Comparison of ENCODE assay signal across 22 cellular contexts in genomic region chr6:144311361-144311760, GRCh38. TPM values are rescaled to one million over a fixed set of nuclear protein-coding genes. Genes with fewer than 3 reads are reported as not detected.
DNase-seq lines count a peak whose midpoint lies in the region; ATAC-seq lines count a peak whose summit lies in the region.
"Had no signal": no experiment of that assay in that cellular context is flagged by ENCODE, and none has a peak within 500 bp of the region (broad histone marks: within the 10 kb centered on the region; RNA-seq: fewer than 3 reads in every experiment).

No MANE protein-coding gene starts in this region.

- H3K27me3 Mint-ChIP-seq in CD4-positive, CD25-positive, alpha-beta regulatory T cell, result no peaks in the 10 kb centered on the region
- H3K27me3 Mint-ChIP-seq in effector memory CD8-positive, alpha-beta T cell, result no peaks in the 10 kb centered on the region

- H3K79me2 ChIP-seq in Karpas-422 (ENCODE audit: low read length), result no peaks in the 10 kb centered on the region

- no peaks in the 10 kb centered on the region for H3K36me3 Mint-ChIP-seq in CD4-positive, CD25-positive, alpha-beta regulatory T cell
- no peaks in the 10 kb centered on the region for H3K36me3 Mint-ChIP-seq in effector memory CD8-positive, alpha-beta T cell (ENCODE audit: insufficient read depth)

- DNase-seq in CD4-positive, CD25-positive, alpha-beta regulatory T cell, result no peak
- DNase-seq in Karpas-422, result peak; percentile 51
- DNase-seq in effector memory CD8-positive, alpha-beta T cell, result no peak
- DNase-seq in NCI-H510A treated with DMSO at 0.1 percent for 48 hours (lab: John Stamatoyannopoulos, UW), result no peak
- DNase-seq: activated CD4-positive, CD25-positive, alpha-beta regulatory T cell treated with anti-CD3 and anti-CD28 coated beads, Interleukin-2, amount 50 U/mL, for 72 hours; amygdala; caudate nucleus; DMS79; foreskin fibroblast; immature natural killer cell; left lung; MM.1S; NCI-H1930; NCI-H345; stimulated activated naive CD4-positive, alpha-beta T cell; T-helper 9 cell; transverse colon had no signal

- no peaks in the 10 kb centered on the region for H3K36me3 ChIP-seq in CD4-positive, CD25-positive, alpha-beta regulatory T cell (ENCODE audit: control insufficient read depth, insufficient read depth, low read length)
- H3K36me3 ChIP-seq in Karpas-422 (ENCODE audit: insufficient read depth, low read length), result no peaks in the 10 kb centered on the region
- H3K36me3 ChIP-seq: HAP-1, transverse colon had no signal

- no peak overlapping the region for H3K27ac Mint-ChIP-seq in CD4-positive, CD25-positive, alpha-beta regulatory T cell
- H3K27ac Mint-ChIP-seq in effector memory CD8-positive, alpha-beta T cell, result peak overlapping the region; percentile 52 to 64

- no peak overlapping the region for H3K27ac ChIP-seq in CD4-positive, CD25-positive, alpha-beta regulatory T cell (ENCODE audit: insufficient read depth, low read length, poor library complexity, severe bottlenecking)
- H3K27ac ChIP-seq in Karpas-422 (ENCODE audit: low read length), result no peak overlapping the region
- H3K27ac ChIP-seq: transverse colon had no signal

- no peak overlapping the region for H2AFZ ChIP-seq in Karpas-422 (ENCODE audit: low read length)

- no peak overlapping the region for H3K4me2 ChIP-seq in Karpas-422 (ENCODE audit: low read depth, low read length, poor library complexity, severe bottlenecking)

- peak overlapping the region; percentile 87 for H3K4me3 ChIP-seq in CD4-positive, CD25-positive, alpha-beta regulatory T cell (ENCODE audit: low read depth, low read length)
- no peak overlapping the region for H3K4me3 ChIP-seq in Karpas-422 (ENCODE audit: low read length)
- H3K4me3 ChIP-seq: HAP-1, left lung, transverse colon had no signal

- no peaks in the 10 kb centered on the region for H3K9me2 ChIP-seq in Karpas-422 (replicated peaks; ENCODE audit: insufficient read depth, low read length)

- H3K9me3 ChIP-seq in CD4-positive, CD25-positive, alpha-beta regulatory T cell (ENCODE audit: control insufficient read depth in 2 of 2, low read length in 2 of 2), result no peaks in the 10 kb centered on the region
- no peaks in the 10 kb centered on the region for H3K9me3 ChIP-seq in Karpas-422 (ENCODE audit: low read length)
- H3K9me3 ChIP-seq: HAP-1, left lung, transverse colon had no signal

- H4K20me1 ChIP-seq in Karpas-422 (ENCODE audit: insufficient read depth, low read depth, low read length), result no peaks in the 10 kb centered on the region

- no peaks in the 10 kb centered on the region for H3K27me3 ChIP-seq in CD4-positive, CD25-positive, alpha-beta regulatory T cell (ENCODE audit: control insufficient read depth, insufficient read depth, low read length)
- H3K27me3 ChIP-seq in Karpas-422 (ENCODE audit: low read length), result no peaks in the 10 kb centered on the region
- H3K27me3 ChIP-seq: left lung, transverse colon had no signal

- no peak for ATAC-seq in CD4-positive, CD25-positive, alpha-beta regulatory T cell (ENCODE audit: low read depth in 2 of 2)
- ATAC-seq in GM18502 (IDR thresholded peaks at IDR 0.05; ENCODE audit: poor library complexity, unreplicated experiment) (peak; percentile 45), esophagus mucosa (no peak), GM21717 (IDR thresholded peaks at IDR 0.05; ENCODE audit: unreplicated experiment) (no peak)
- no peak for ATAC-seq in effector memory CD8-positive, alpha-beta T cell (replicated peaks)
- ATAC-seq: left lung had no signal

- H3K9ac ChIP-seq in Karpas-422 (ENCODE audit: low read length), result no peak overlapping the region

- peak overlapping the region in 3 of 4 donors; percentile 46 to 79 (median 73) for H3K4me3 Mint-ChIP-seq in CD4-positive, CD25-positive, alpha-beta regulatory T cell
- peak overlapping the region; percentile 74 to 75 for H3K4me3 Mint-ChIP-seq in effector memory CD8-positive, alpha-beta T cell
- H3K4me3 Mint-ChIP-seq: neural crest cell had no signal

- H3K4me1 ChIP-seq in CD4-positive, CD25-positive, alpha-beta regulatory T cell (ENCODE audit: control insufficient read depth, insufficient read depth, low read length, poor library complexity, severe bottlenecking), result peaks cover 10% of the 10 kb centered on the region
- H3K4me1 ChIP-seq in Karpas-422 (ENCODE audit: low read length), result peaks cover 11% of the 10 kb centered on the region
- H3K4me1 ChIP-seq: HAP-1 had no signal

- H3K4me1 Mint-ChIP-seq in CD4-positive, CD25-positive, alpha-beta regulatory T cell, result peaks cover 9 to 20% (median 12%) of the 10 kb centered on the region in 4 donors
- peaks cover 17 to 37% of the 10 kb centered on the region in 2 donors for H3K4me1 Mint-ChIP-seq in effector memory CD8-positive, alpha-beta T cell (ENCODE audit: low read depth in 2 of 2)

- H3K9me3 Mint-ChIP-seq in CD4-positive, CD25-positive, alpha-beta regulatory T cell, result no peaks in the 10 kb centered on the region
- H3K9me3 Mint-ChIP-seq in effector memory CD8-positive, alpha-beta T cell, result no peaks in the 10 kb centered on the region
- H3K9me3 Mint-ChIP-seq: immature natural killer cell, neural crest cell had no signal

RNA-seq across cellular contexts. Expression of gene UTRN, which starts 26.2 kb away (rescaled TPM):
- total RNA-seq in CD4-positive, CD25-positive, alpha-beta regulatory T cell, result 297 TPM
- 10 to 100 TPM; 34.9 to 44.4 (median 37.0) TPM for polyA plus RNA-seq in CD4-positive, CD25-positive, alpha-beta regulatory T cell
- 9.2 and 10.7 TPM in 2 replicates for total RNA-seq in Karpas-422 (2014; rRNA removed; shearing (Covaris generic); ENCODE audit: low replicate concordance)
- 44.0 TPM for total RNA-seq in esophagus mucosa

Comparison
In these comparisons a context has a peak if more than half of its experiments do, and no peak if none do; other contexts are left out.
1. H3K27ac Mint-ChIP-seq: peak in effector memory CD8-positive, alpha-beta T cell (2 of 2); none in CD4-positive, CD25-positive, alpha-beta regulatory T cell (0 of 3).